Comparison of ENCODE assay signal across 15 cellular contexts in the genomic region with DNA sequence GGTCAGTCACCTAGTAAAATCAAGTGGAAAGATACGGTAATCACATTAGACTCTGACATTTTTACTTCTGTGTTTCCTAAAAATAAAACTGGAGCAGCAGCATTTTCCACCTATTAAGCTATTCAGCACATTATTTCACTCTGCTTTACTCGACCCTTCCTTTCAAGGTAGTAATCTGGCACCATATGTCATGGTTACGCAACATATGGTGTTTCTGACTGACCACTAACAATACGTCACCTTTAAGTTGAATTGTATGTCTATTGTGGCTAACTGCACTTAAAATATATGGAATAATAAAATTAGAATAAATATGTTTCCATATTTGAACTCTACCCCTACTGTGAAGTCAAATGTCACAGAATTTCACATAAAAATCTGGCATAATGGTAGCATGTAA.
A peak's percentile ranks its signal among the peaks of the same experiment; 100 is the strongest.
DNase-seq lines count a peak whose midpoint lies in the region; TF ChIP-seq lines count a peak whose summit lies in the region.
"Had no signal": no experiment of that assay in that cellular context is flagged by ENCODE, and none has a peak within 500 bp of the region (broad histone marks: within the 10 kb centered on the region; RNA-seq: fewer than 3 reads in every experiment).

No MANE protein-coding gene starts in this region.

- peaks cover 4% of the 10 kb centered on the region for H3K27me3 Mint-ChIP-seq in glutamatergic neuron (ENCODE audit: unreplicated experiment)

- no peak for TF ChIP-seq RAD21 in Ishikawa (IDR thresholded peaks at IDR 0.05; ENCODE audit: low read depth)

- peaks cover 19% of the 10 kb centered on the region for H3K4me1 Mint-ChIP-seq in glutamatergic neuron (ENCODE audit: low read depth, unreplicated experiment)

- peaks cover 12% of the 10 kb centered on the region for H3K9me3 Mint-ChIP-seq in glutamatergic neuron (ENCODE audit: unreplicated experiment)

- peak overlapping the region; percentile 18 for H3K4me3 Mint-ChIP-seq in glutamatergic neuron (ENCODE audit: unreplicated experiment)

- H3K27ac ChIP-seq in substantia nigra (ENCODE audit: low read depth, low read length, poor library complexity, severe bottlenecking) = no peak overlapping the region
- H3K27ac ChIP-seq: BLaER1, HL-60 had no signal

- no peak for TF ChIP-seq EP300 in Ishikawa (IDR thresholded peaks at IDR 0.05; ENCODE audit: borderline replicate concordance)

- no peaks in the 10 kb centered on the region for H3K36me3 Mint-ChIP-seq in glutamatergic neuron (ENCODE audit: unreplicated experiment)

- H3K27ac Mint-ChIP-seq in glutamatergic neuron (ENCODE audit: unreplicated experiment) = peak overlapping the region; percentile 82

- TF ChIP-seq CTCF in glutamatergic neuron (IDR thresholded peaks at IDR 0.05; ENCODE audit: partially characterized antibody, unreplicated experiment) = no peak

- DNase-seq in NCI-H524 (lab: John Stamatoyannopoulos, UW) (peak; percentile 14 to 38), NCI-H524 treated with DMSO at 0.1 percent for 48 hours (lab: John Stamatoyannopoulos, UW) (no peak), amniotic epithelial cell (ENCODE audit: low read depth) (peak; percentile 41), glutamatergic neuron (no peak), NCI-H146 treated with DMSO at 0.1 percent for 48 hours (lab: John Stamatoyannopoulos, UW; ENCODE audit: unreplicated experiment) (no peak), NCI-H1105 treated with DMSO at 0.1 percent for 48 hours (lab: John Stamatoyannopoulos, UW) (no peak), substantia nigra (lab: John Stamatoyannopoulos, UW) (no peak)
- DNase-seq: 8988T, AML-193, DMS79, GOT3, HCEC 1CT had no signal

TF ChIP-seq in Ishikawa, 13 proteins besides CTCF, POLR2A, EP300 and RAD21:
- peak; percentile 84 for TF ChIP-seq CEBPB (IDR thresholded peaks at IDR 0.05)
- TF ChIP-seq, protein P1, sequence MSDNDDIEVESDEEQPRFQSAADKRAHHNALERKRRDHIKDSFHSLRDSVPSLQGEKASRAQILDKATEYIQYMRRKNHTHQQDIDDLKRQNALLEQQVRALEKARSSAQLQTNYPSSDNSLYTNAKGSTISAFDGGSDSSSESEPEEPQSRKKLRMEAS (IDR thresholded peaks at IDR 0.05) = no peak
TF ChIP-seq in Ishikawa: peak in this region for 1.

Comparison
In these comparisons a context has a peak if more than half of its experiments do, and no peak if none do; other contexts are left out.
1. DNase-seq: peak in NCI-H524 (2 of 2) and amniotic epithelial cell (single experiment); none in NCI-H524 treated with DMSO at 0.1 percent for 48 hours (single experiment), glutamatergic neuron (single experiment), NCI-H146 treated with DMSO at 0.1 percent for 48 hours (single experiment), NCI-H1105 treated with DMSO at 0.1 percent for 48 hours (single experiment) and substantia nigra (0 of 49).